ENCODE assay signal across 8 cellular contexts in genomic region chr7:875476-876076, GRCh38. TPM values are rescaled to one million over a fixed set of nuclear protein-coding genes. Genes with fewer than 3 reads are reported as not detected.
A peak's percentile ranks its signal among the peaks of the same experiment; 100 is the strongest.
DNase-seq lines count a peak whose midpoint lies in the region; ATAC-seq and TF ChIP-seq lines count a peak whose summit lies in the region.

No MANE protein-coding gene starts in this region.

- peak; percentile 26 for DNase-seq in ELF-1 (ENCODE audit: low read depth, low spot score)
- DNase-seq in NCI-H69 (lab: John Stamatoyannopoulos, UW): peak; percentile 37
- no peak for DNase-seq in epithelial cell of proximal tubule (ENCODE audit: low read depth)
- peak; percentile 31 for DNase-seq in retina
- no peak for DNase-seq in kidney glomerular epithelial cell (lab: John Stamatoyannopoulos, UW)
- DNase-seq in omental fat pad (ENCODE audit: low spot score): no peak

- ATAC-seq in GM21367 (IDR thresholded peaks at IDR 0.05; ENCODE audit: unreplicated experiment) (no peak), omental fat pad (ENCODE audit: low FRiP score) (no peak), HG02981 (IDR thresholded peaks at IDR 0.05; ENCODE audit: unreplicated experiment) (no peak)

- H3K4me3 ChIP-seq in epithelial cell of proximal tubule (ENCODE audit: low read depth, low read length): peak overlapping the region; percentile 44

- TF ChIP-seq CTCF in epithelial cell of proximal tubule (conservative IDR thresholded peaks at IDR 0.05; ENCODE audit: low read depth, low read length) (no peak), omental fat pad (IDR thresholded peaks at IDR 0.05) (peak in 1 of 3 donors; percentile 4)

RNA-seq across cellular contexts. Expression of gene GET4, which starts 0.8 kb away (rescaled TPM):
- total RNA-seq in epithelial cell of proximal tubule (32.6 and 42.2 TPM in 2 replicates), omental fat pad (10 to 100 TPM; 18.7 to 28.5 (median 23.5) TPM)

RNA-seq across cellular contexts. Expression of gene SUN1, which starts 43.3 kb away (rescaled TPM):
- total RNA-seq in epithelial cell of proximal tubule (117 and 270 TPM in 2 replicates), omental fat pad (100 to 1,000 TPM; 124 to 245 (median 174) TPM)

Comparison
In these comparisons a context has a peak if more than half of its experiments do, and no peak if none do; other contexts are left out.
1. DNase-seq: peak in ELF-1 (single experiment), NCI-H69 (single experiment) and retina (single experiment); none in epithelial cell of proximal tubule (single experiment), kidney glomerular epithelial cell (single experiment) and omental fat pad (single experiment).